1 cellular context compared by ENCODE assay signal in the genomic region with DNA sequence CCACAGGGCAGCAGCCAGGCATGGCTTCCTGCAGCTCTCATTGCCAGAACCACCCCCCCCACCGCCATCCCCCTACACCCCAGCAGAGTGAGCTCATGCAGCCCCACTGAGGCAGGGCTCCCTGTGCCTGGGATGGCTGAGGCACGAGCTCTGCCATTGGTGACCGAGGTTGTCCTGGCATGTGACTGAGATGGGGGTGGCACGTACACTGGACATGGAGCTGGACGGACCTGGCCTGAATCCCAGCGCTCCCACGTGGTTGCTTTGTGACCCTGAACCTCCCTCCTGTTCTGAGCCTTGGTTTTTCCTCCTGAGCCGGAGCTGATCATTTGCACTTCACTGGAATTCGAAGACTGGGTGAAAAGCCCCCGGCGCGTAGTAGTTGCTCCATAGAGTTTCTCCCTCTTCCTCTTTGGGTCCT.
TF ChIP-seq lines count a peak whose summit lies in the region.

No MANE protein-coding gene starts in this region.

TF ChIP-seq in HepG2, 621 proteins besides CTCF, POLR2A, EP300 and RAD21 (continued from another document and continues in another):
- TF ChIP-seq, protein P1, sequence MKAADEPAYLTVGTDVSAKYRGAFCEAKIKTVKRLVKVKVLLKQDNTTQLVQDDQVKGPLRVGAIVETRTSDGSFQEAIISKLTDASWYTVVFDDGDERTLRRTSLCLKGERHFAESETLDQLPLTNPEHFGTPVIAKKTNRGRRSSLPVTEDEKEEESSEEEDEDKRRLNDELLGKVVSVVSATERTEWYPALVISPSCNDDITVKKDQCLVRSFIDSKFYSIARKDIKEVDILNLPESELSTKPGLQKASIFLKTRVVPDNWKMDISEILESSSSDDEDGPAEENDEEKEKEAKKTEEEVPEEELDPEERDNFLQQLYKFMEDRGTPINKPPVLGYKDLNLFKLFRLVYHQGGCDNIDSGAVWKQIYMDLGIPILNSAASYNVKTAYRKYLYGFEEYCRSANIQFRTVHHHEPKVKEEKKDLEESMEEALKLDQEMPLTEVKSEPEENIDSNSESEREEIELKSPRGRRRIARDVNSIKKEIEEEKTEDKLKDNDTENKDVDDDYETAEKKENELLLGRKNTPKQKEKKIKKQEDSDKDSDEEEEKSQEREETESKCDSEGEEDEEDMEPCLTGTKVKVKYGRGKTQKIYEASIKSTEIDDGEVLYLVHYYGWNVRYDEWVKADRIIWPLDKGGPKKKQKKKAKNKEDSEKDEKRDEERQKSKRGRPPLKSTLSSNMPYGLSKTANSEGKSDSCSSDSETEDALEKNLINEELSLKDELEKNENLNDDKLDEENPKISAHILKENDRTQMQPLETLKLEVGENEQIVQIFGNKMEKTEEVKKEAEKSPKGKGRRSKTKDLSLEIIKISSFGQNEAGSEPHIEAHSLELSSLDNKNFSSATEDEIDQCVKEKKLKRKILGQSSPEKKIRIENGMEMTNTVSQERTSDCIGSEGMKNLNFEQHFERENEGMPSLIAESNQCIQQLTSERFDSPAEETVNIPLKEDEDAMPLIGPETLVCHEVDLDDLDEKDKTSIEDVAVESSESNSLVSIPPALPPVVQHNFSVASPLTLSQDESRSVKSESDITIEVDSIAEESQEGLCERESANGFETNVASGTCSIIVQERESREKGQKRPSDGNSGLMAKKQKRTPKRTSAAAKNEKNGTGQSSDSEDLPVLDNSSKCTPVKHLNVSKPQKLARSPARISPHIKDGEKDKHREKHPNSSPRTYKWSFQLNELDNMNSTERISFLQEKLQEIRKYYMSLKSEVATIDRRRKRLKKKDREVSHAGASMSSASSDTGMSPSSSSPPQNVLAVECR (CRISPR knock-in tag; IDR thresholded peaks at IDR 0.05; ENCODE audit: borderline replicate concordance) = no peak; the same call in 1 of the 2 replicates
- TF ChIP-seq, protein P2, sequence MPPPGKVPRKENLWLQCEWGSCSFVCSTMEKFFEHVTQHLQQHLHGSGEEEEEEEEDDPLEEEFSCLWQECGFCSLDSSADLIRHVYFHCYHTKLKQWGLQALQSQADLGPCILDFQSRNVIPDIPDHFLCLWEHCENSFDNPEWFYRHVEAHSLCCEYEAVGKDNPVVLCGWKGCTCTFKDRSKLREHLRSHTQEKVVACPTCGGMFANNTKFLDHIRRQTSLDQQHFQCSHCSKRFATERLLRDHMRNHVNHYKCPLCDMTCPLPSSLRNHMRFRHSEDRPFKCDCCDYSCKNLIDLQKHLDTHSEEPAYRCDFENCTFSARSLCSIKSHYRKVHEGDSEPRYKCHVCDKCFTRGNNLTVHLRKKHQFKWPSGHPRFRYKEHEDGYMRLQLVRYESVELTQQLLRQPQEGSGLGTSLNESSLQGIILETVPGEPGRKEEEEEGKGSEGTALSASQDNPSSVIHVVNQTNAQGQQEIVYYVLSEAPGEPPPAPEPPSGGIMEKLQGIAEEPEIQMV (CRISPR knock-in tag; IDR thresholded peaks at IDR 0.05; ENCODE audit: low read depth) = no peak
- no peak for TF ChIP-seq GABPB1 (CRISPR knock-in tag; IDR thresholded peaks at IDR 0.05)
- TF ChIP-seq, protein P3, sequence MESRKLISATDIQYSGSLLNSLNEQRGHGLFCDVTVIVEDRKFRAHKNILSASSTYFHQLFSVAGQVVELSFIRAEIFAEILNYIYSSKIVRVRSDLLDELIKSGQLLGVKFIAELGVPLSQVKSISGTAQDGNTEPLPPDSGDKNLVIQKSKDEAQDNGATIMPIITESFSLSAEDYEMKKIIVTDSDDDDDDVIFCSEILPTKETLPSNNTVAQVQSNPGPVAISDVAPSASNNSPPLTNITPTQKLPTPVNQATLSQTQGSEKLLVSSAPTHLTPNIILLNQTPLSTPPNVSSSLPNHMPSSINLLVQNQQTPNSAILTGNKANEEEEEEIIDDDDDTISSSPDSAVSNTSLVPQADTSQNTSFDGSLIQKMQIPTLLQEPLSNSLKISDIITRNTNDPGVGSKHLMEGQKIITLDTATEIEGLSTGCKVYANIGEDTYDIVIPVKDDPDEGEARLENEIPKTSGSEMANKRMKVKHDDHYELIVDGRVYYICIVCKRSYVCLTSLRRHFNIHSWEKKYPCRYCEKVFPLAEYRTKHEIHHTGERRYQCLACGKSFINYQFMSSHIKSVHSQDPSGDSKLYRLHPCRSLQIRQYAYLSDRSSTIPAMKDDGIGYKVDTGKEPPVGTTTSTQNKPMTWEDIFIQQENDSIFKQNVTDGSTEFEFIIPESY (CRISPR knock-in tag; IDR thresholded peaks at IDR 0.05) = no peak
- TF ChIP-seq ZNF788 (CRISPR knock-in tag; IDR thresholded peaks at IDR 0.05; ENCODE audit: borderline replicate concordance) = 0 out of 2 replicates have a peak, but pooled peaks have one; percentile 1
- peak; percentile 52; the same call in 1 of the 2 replicates for TF ChIP-seq MYC (CRISPR knock-in tag; IDR thresholded peaks at IDR 0.05; ENCODE audit: borderline replicate concordance)
- TF ChIP-seq SP2 (CRISPR knock-in tag; IDR thresholded peaks at IDR 0.05) = no peak
- TF ChIP-seq SP1 (IDR thresholded peaks at IDR 0.05) = no peak
- TF ChIP-seq SP1 (CRISPR knock-in tag; IDR thresholded peaks at IDR 0.05) = no peak
- TF ChIP-seq, protein P4, sequence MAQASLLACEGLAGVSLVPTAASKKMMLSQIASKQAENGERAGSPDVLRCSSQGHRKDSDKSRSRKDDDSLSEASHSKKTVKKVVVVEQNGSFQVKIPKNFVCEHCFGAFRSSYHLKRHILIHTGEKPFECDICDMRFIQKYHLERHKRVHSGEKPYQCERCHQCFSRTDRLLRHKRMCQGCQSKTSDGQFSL (CRISPR knock-in tag; IDR thresholded peaks at IDR 0.05) = peak; percentile 80
- no peak for TF ChIP-seq XRCC5 (optimal IDR thresholded peaks at IDR 0.05; ENCODE audit: low read length)
- TF ChIP-seq TEAD3 (CRISPR knock-in tag; optimal IDR thresholded peaks at IDR 0.05; ENCODE audit: borderline replicate concordance) = peak; percentile 31
- no peak for TF ChIP-seq KAT8 (CRISPR knock-in tag; IDR thresholded peaks at IDR 0.05)
- TF ChIP-seq ZNF776 (CRISPR knock-in tag; IDR thresholded peaks at IDR 0.05) = 0 out of 2 replicates have a peak, but pooled peaks have one; percentile 23
- TF ChIP-seq, protein P5, sequence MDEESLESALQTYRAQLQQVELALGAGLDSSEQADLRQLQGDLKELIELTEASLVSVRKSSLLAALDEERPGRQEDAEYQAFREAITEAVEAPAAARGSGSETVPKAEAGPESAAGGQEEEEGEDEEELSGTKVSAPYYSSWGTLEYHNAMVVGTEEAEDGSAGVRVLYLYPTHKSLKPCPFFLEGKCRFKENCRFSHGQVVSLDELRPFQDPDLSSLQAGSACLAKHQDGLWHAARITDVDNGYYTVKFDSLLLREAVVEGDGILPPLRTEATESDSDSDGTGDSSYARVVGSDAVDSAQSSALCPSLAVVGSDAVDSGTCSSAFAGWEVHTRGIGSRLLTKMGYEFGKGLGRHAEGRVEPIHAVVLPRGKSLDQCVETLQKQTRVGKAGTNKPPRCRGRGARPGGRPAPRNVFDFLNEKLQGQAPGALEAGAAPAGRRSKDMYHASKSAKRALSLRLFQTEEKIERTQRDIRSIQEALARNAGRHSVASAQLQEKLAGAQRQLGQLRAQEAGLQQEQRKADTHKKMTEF (CRISPR knock-in tag; IDR thresholded peaks at IDR 0.05) = 0 out of 2 replicates have a peak, but pooled peaks have one; percentile 11
- TF ChIP-seq, protein P6, sequence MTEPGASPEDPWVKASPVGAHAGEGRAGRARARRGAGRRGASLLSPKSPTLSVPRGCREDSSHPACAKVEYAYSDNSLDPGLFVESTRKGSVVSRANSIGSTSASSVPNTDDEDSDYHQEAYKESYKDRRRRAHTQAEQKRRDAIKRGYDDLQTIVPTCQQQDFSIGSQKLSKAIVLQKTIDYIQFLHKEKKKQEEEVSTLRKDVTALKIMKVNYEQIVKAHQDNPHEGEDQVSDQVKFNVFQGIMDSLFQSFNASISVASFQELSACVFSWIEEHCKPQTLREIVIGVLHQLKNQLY (CRISPR knock-in tag; IDR thresholded peaks at IDR 0.05) = peak; percentile 26; the same call in 1 of the 2 replicates
- no peak for TF ChIP-seq ZNF557 (CRISPR knock-in tag; IDR thresholded peaks at IDR 0.05)
- no peak for TF ChIP-seq TARDBP (CRISPR knock-in tag; IDR thresholded peaks at IDR 0.05)
- TF ChIP-seq ZMYM2 (CRISPR knock-in tag; IDR thresholded peaks at IDR 0.05) = 0 out of 2 replicates have a peak, but pooled peaks have one; percentile 17
- TF ChIP-seq, protein P7, sequence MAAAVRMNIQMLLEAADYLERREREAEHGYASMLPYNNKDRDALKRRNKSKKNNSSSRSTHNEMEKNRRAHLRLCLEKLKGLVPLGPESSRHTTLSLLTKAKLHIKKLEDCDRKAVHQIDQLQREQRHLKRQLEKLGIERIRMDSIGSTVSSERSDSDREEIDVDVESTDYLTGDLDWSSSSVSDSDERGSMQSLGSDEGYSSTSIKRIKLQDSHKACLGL (CRISPR knock-in tag; IDR thresholded peaks at IDR 0.05) = 0 out of 2 replicates have a peak, but pooled peaks have one; percentile 50
- TF ChIP-seq ZNF713 (CRISPR knock-in tag; IDR thresholded peaks at IDR 0.05) = no peak
- TF ChIP-seq, protein P8, sequence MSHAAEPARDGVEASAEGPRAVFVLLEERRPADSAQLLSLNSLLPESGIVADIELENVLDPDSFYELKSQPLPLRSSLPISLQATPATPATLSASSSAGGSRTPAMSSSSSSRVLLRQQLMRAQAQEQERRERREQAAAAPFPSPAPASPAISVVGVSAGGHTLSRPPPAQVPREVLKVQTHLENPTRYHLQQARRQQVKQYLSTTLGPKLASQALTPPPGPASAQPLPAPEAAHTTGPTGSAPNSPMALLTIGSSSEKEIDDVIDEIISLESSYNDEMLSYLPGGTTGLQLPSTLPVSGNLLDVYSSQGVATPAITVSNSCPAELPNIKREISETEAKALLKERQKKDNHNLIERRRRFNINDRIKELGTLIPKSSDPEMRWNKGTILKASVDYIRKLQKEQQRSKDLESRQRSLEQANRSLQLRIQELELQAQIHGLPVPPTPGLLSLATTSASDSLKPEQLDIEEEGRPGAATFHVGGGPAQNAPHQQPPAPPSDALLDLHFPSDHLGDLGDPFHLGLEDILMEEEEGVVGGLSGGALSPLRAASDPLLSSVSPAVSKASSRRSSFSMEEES (CRISPR knock-in tag; IDR thresholded peaks at IDR 0.05) = peak; percentile 53
- TF ChIP-seq, protein P9, sequence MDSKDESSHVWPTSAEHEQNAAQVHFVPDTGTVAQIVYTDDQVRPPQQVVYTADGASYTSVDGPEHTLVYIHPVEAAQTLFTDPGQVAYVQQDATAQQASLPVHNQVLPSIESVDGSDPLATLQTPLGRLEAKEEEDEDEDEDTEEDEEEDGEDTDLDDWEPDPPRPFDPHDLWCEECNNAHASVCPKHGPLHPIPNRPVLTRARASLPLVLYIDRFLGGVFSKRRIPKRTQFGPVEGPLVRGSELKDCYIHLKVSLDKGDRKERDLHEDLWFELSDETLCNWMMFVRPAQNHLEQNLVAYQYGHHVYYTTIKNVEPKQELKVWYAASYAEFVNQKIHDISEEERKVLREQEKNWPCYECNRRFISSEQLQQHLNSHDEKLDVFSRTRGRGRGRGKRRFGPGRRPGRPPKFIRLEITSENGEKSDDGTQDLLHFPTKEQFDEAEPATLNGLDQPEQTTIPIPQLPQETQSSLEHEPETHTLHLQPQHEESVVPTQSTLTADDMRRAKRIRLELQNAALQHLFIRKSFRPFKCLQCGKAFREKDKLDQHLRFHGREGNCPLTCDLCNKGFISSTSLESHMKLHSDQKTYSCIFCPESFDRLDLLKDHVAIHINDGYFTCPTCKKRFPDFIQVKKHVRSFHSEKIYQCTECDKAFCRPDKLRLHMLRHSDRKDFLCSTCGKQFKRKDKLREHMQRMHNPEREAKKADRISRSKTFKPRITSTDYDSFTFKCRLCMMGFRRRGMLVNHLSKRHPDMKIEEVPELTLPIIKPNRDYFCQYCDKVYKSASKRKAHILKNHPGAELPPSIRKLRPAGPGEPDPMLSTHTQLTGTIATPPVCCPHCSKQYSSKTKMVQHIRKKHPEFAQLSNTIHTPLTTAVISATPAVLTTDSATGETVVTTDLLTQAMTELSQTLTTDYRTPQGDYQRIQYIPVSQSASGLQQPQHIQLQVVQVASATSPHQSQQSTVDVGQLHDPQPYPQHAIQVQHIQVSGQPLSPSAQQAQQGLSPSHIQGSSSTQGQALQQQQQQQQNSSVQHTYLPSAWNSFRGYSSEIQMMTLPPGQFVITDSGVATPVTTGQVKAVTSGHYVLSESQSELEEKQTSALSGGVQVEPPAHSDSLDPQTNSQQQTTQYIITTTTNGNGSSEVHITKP (CRISPR knock-in tag; IDR thresholded peaks at IDR 0.05; ENCODE audit: low read depth) = peak; percentile 30; the same call in 1 of the 2 replicates
- TF ChIP-seq NR1H2 (CRISPR knock-in tag; IDR thresholded peaks at IDR 0.05; ENCODE audit: borderline replicate concordance, low read depth) = no peak
- TF ChIP-seq ZNF335 (CRISPR knock-in tag; IDR thresholded peaks at IDR 0.05) = no peak
- TF ChIP-seq GFI1 (CRISPR knock-in tag; IDR thresholded peaks at IDR 0.05; ENCODE audit: borderline replicate concordance) = 0 out of 2 replicates have a peak, but pooled peaks have one; percentile 9
- TF ChIP-seq, protein P10, sequence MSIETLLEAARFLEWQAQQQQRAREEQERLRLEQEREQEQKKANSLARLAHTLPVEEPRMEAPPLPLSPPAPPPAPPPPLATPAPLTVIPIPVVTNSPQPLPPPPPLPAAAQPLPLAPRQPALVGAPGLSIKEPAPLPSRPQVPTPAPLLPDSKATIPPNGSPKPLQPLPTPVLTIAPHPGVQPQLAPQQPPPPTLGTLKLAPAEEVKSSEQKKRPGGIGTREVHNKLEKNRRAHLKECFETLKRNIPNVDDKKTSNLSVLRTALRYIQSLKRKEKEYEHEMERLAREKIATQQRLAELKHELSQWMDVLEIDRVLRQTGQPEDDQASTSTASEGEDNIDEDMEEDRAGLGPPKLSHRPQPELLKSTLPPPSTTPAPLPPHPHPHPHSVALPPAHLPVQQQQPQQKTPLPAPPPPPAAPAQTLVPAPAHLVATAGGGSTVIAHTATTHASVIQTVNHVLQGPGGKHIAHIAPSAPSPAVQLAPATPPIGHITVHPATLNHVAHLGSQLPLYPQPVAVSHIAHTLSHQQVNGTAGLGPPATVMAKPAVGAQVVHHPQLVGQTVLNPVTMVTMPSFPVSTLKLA (IDR thresholded peaks at IDR 0.05) = peak; percentile 18; the same call in 1 of the 2 replicates
- 0 out of 2 replicates have a peak, but pooled peaks have one; percentile 45 for TF ChIP-seq EED (CRISPR knock-in tag; IDR thresholded peaks at IDR 0.05)
- TF ChIP-seq, protein P11, sequence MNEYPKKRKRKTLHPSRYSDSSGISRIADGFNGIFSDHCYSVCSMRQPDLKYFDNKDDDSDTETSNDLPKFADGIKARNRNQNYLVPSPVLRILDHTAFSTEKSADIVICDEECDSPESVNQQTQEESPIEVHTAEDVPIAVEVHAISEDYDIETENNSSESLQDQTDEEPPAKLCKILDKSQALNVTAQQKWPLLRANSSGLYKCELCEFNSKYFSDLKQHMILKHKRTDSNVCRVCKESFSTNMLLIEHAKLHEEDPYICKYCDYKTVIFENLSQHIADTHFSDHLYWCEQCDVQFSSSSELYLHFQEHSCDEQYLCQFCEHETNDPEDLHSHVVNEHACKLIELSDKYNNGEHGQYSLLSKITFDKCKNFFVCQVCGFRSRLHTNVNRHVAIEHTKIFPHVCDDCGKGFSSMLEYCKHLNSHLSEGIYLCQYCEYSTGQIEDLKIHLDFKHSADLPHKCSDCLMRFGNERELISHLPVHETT (CRISPR knock-in tag; conservative IDR thresholded peaks at IDR 0.05) = no peak
